In genomic region chr7:80172387-80172786, GRCh38 we compare ENCODE assay signal across 22 cellular contexts. TPM values are rescaled to one million over a fixed set of nuclear protein-coding genes. Genes with fewer than 3 reads are reported as not detected.
A peak's percentile ranks its signal among the peaks of the same experiment; 100 is the strongest.
DNase-seq lines count a peak whose midpoint lies in the region; ATAC-seq and TF ChIP-seq lines count a peak whose summit lies in the region.
"Had no signal": no experiment of that assay in that cellular context is flagged by ENCODE, and none has a peak within 500 bp of the region (broad histone marks: within the 10 kb centered on the region; RNA-seq: fewer than 3 reads in every experiment).

No MANE protein-coding gene starts in this region.

- no peak overlapping the region for H3K4me3 Mint-ChIP-seq in activated CD4-positive, alpha-beta T cell treated with anti-CD3 and anti-CD28 coated beads, Interleukin-2, amount 10 ng/mL, durations not matched to agents 24 days and 14 days
- peak overlapping the region; percentile 67 for H3K4me3 Mint-ChIP-seq in activated naive CD8-positive, alpha-beta T cell
- H3K4me3 Mint-ChIP-seq in activated naive CD8-positive, alpha-beta T cell treated with anti-CD3 and anti-CD28 coated beads, Interleukin-2, amount 50 U/mL, for 24 hours: no peak overlapping the region
- no peak overlapping the region for H3K4me3 Mint-ChIP-seq in endothelial cell (ENCODE audit: unreplicated experiment)
- H3K4me3 Mint-ChIP-seq in activated T-helper 1 cell treated with anti-CD3 and anti-CD28 coated beads, Interleukin-12 subunit alpha, Interleukin-12 subunit beta, Interleukin-2, Interleukin-4 antibody, amounts not matched to agents 30 ng/mL and 10 ng/mL and 1 ng/mL, durations not matched to agents 14 hours and 24 hours and 36 hours: no peak overlapping the region
- H3K4me3 Mint-ChIP-seq: B cell had no signal

- H3K9me3 Mint-ChIP-seq in activated CD4-positive, alpha-beta T cell treated with anti-CD3 and anti-CD28 coated beads, Interleukin-2, amount 10 ng/mL, durations not matched to agents 24 days and 14 days: peaks cover 23% of the 10 kb centered on the region
- H3K9me3 Mint-ChIP-seq in activated naive CD8-positive, alpha-beta T cell (ENCODE audit: low read depth): peaks cover 18% of the 10 kb centered on the region
- peaks cover 34% of the 10 kb centered on the region for H3K9me3 Mint-ChIP-seq in activated naive CD8-positive, alpha-beta T cell treated with anti-CD3 and anti-CD28 coated beads, Interleukin-2, amount 50 U/mL, for 24 hours
- no peaks in the 10 kb centered on the region for H3K9me3 Mint-ChIP-seq in endothelial cell (ENCODE audit: unreplicated experiment)
- H3K9me3 Mint-ChIP-seq in activated T-helper 1 cell treated with anti-CD3 and anti-CD28 coated beads, Interleukin-12 subunit alpha, Interleukin-12 subunit beta, Interleukin-2, Interleukin-4 antibody, amounts not matched to agents 30 ng/mL and 10 ng/mL and 1 ng/mL, durations not matched to agents 14 hours and 24 hours and 36 hours: peaks cover 39% of the 10 kb centered on the region

- H3K36me3 Mint-ChIP-seq in activated CD4-positive, alpha-beta T cell treated with anti-CD3 and anti-CD28 coated beads, Interleukin-2, amount 10 ng/mL, durations not matched to agents 24 days and 14 days (ENCODE audit: low read depth): peaks cover 4% of the 10 kb centered on the region
- H3K36me3 Mint-ChIP-seq in activated naive CD8-positive, alpha-beta T cell: peaks cover 18% of the 10 kb centered on the region
- peaks cover 20% of the 10 kb centered on the region for H3K36me3 Mint-ChIP-seq in activated naive CD8-positive, alpha-beta T cell treated with anti-CD3 and anti-CD28 coated beads, Interleukin-2, amount 50 U/mL, for 24 hours (ENCODE audit: low read depth)
- peaks cover under 1% of the 10 kb centered on the region for H3K36me3 Mint-ChIP-seq in endothelial cell (ENCODE audit: low read depth, unreplicated experiment)
- H3K36me3 Mint-ChIP-seq in activated T-helper 1 cell treated with anti-CD3 and anti-CD28 coated beads, Interleukin-12 subunit alpha, Interleukin-12 subunit beta, Interleukin-2, Interleukin-4 antibody, amounts not matched to agents 30 ng/mL and 10 ng/mL and 1 ng/mL, durations not matched to agents 14 hours and 24 hours and 36 hours (ENCODE audit: low read depth): peaks cover 3% of the 10 kb centered on the region

- H3K27ac Mint-ChIP-seq in activated CD4-positive, alpha-beta T cell treated with anti-CD3 and anti-CD28 coated beads, Interleukin-2, amount 10 ng/mL, durations not matched to agents 24 days and 14 days: peak overlapping the region; percentile 17
- H3K27ac Mint-ChIP-seq in activated naive CD8-positive, alpha-beta T cell: peak overlapping the region; percentile 76
- no peak overlapping the region for H3K27ac Mint-ChIP-seq in activated naive CD8-positive, alpha-beta T cell treated with anti-CD3 and anti-CD28 coated beads, Interleukin-2, amount 50 U/mL, for 24 hours
- H3K27ac Mint-ChIP-seq in endothelial cell (ENCODE audit: unreplicated experiment): peak overlapping the region; percentile 57
- H3K27ac Mint-ChIP-seq in activated T-helper 1 cell treated with anti-CD3 and anti-CD28 coated beads, Interleukin-12 subunit alpha, Interleukin-12 subunit beta, Interleukin-2, Interleukin-4 antibody, amounts not matched to agents 30 ng/mL and 10 ng/mL and 1 ng/mL, durations not matched to agents 14 hours and 24 hours and 36 hours: no peak overlapping the region
- H3K27ac Mint-ChIP-seq: B cell had no signal

- no peak for DNase-seq in activated CD4-positive, alpha-beta T cell treated with anti-CD3 and anti-CD28 coated beads, Interleukin-2, amount 10 ng/mL, durations not matched to agents 24 days and 14 days
- DNase-seq in activated CD4-positive, alpha-beta T cell treated with anti-CD3 and anti-CD28 coated beads, Interleukin-2, amount 50 U/mL, for 48 hours: no peak
- no peak for DNase-seq in activated naive CD8-positive, alpha-beta T cell treated with anti-CD3 and anti-CD28 coated beads, Interleukin-2, amount 50 U/mL, for 24 hours
- DNase-seq in endothelial cell (ENCODE audit: low spot score) (no peak), COLO668 (lab: John Stamatoyannopoulos, UW; ENCODE audit: unreplicated experiment) (no peak)
- DNase-seq in effector CD8-positive, alpha-beta T cell (lab: John Stamatoyannopoulos, UW): no peak
- DNase-seq in activated T-helper 1 cell treated with anti-CD3 and anti-CD28 coated beads, Interleukin-12 subunit alpha, Interleukin-12 subunit beta, Interleukin-2, Interleukin-4 antibody, amounts not matched to agents 30 ng/mL and 10 ng/mL and 1 ng/mL, durations not matched to agents 14 hours and 24 hours and 36 hours (ENCODE audit: low spot score): no peak
- DNase-seq: 8988T, Calu3, DMS53, EL, GM23248, NCI-H1105, NCI-H2081, NCI-H2171 treated with DMSO at 0.1 percent for 48 hours, NCI-H446, NCI-H526 treated with DMSO at 0.1 percent for 48 hours, Peyer's patch had no signal

- ATAC-seq in activated naive CD8-positive, alpha-beta T cell treated with anti-CD3 and anti-CD28 coated beads, Interleukin-2, amount 50 U/mL, for 24 hours: no peak
- ATAC-seq: GM12878, HCT116 had no signal

- H3K27me3 Mint-ChIP-seq in activated CD4-positive, alpha-beta T cell treated with anti-CD3 and anti-CD28 coated beads, Interleukin-2, amount 10 ng/mL, durations not matched to agents 24 days and 14 days: no peaks in the 10 kb centered on the region
- H3K27me3 Mint-ChIP-seq in activated naive CD8-positive, alpha-beta T cell: no peaks in the 10 kb centered on the region
- H3K27me3 Mint-ChIP-seq in activated naive CD8-positive, alpha-beta T cell treated with anti-CD3 and anti-CD28 coated beads, Interleukin-2, amount 50 U/mL, for 24 hours: no peaks in the 10 kb centered on the region
- no peaks in the 10 kb centered on the region for H3K27me3 Mint-ChIP-seq in endothelial cell (ENCODE audit: unreplicated experiment)
- no peaks in the 10 kb centered on the region for H3K27me3 Mint-ChIP-seq in activated T-helper 1 cell treated with anti-CD3 and anti-CD28 coated beads, Interleukin-12 subunit alpha, Interleukin-12 subunit beta, Interleukin-2, Interleukin-4 antibody, amounts not matched to agents 30 ng/mL and 10 ng/mL and 1 ng/mL, durations not matched to agents 14 hours and 24 hours and 36 hours (ENCODE audit: insufficient read depth)
- H3K27me3 Mint-ChIP-seq: B cell had no signal

- intact Hi-C loops in activated CD4-positive, alpha-beta T cell treated with anti-CD3 and anti-CD28 coated beads, Interleukin-2, amount 10 ng/mL, durations not matched to agents 24 days and 14 days (cut with micrococcal nuclease): loop anchor here (1.0 kb wide), 1 partner anchor 45 kb away; no protein-coding TSS in a partner anchor
- intact Hi-C loops in activated T-helper 1 cell treated with anti-CD3 and anti-CD28 coated beads, Interleukin-12 subunit alpha, Interleukin-12 subunit beta, Interleukin-2, Interleukin-4 antibody, amounts not matched to agents 30 ng/mL and 10 ng/mL and 1 ng/mL, durations not matched to agents 14 hours and 24 hours and 36 hours (cut with micrococcal nuclease): loop anchor here (1.0 kb wide), 1 partner anchor 21 kb away; no protein-coding TSS in a partner anchor

- TF ChIP-seq CTCF in endothelial cell (IDR thresholded peaks at IDR 0.05; ENCODE audit: unreplicated experiment): no peak

- peaks cover 17% of the 10 kb centered on the region for H3K4me1 Mint-ChIP-seq in activated CD4-positive, alpha-beta T cell treated with anti-CD3 and anti-CD28 coated beads, Interleukin-2, amount 10 ng/mL, durations not matched to agents 24 days and 14 days
- peaks cover 24% of the 10 kb centered on the region for H3K4me1 Mint-ChIP-seq in activated naive CD8-positive, alpha-beta T cell (ENCODE audit: low read depth)
- peaks cover 37% of the 10 kb centered on the region for H3K4me1 Mint-ChIP-seq in activated naive CD8-positive, alpha-beta T cell treated with anti-CD3 and anti-CD28 coated beads, Interleukin-2, amount 50 U/mL, for 24 hours
- peaks cover 36% of the 10 kb centered on the region for H3K4me1 Mint-ChIP-seq in endothelial cell (ENCODE audit: unreplicated experiment)
- peaks cover 16% of the 10 kb centered on the region for H3K4me1 Mint-ChIP-seq in activated T-helper 1 cell treated with anti-CD3 and anti-CD28 coated beads, Interleukin-12 subunit alpha, Interleukin-12 subunit beta, Interleukin-2, Interleukin-4 antibody, amounts not matched to agents 30 ng/mL and 10 ng/mL and 1 ng/mL, durations not matched to agents 14 hours and 24 hours and 36 hours (ENCODE audit: low read depth)
- H3K4me1 Mint-ChIP-seq: B cell had no signal

RNA-seq across cellular contexts. Expression of gene GNAI1, which starts 37.8 kb away (rescaled TPM):
- 5.7 and 6.8 TPM in 2 replicates for total RNA-seq in activated CD4-positive, alpha-beta T cell treated with anti-CD3 and anti-CD28 coated beads, Interleukin-2, amount 10 ng/mL, durations not matched to agents 24 days and 14 days
- total RNA-seq in endothelial cell (ENCODE audit: unreplicated experiment): 132 TPM
- total RNA-seq in activated T-helper 1 cell treated with anti-CD3 and anti-CD28 coated beads, Interleukin-12 subunit alpha, Interleukin-12 subunit beta, Interleukin-2, Interleukin-4 antibody, amounts not matched to agents 30 ng/mL and 10 ng/mL and 1 ng/mL, durations not matched to agents 14 hours and 24 hours and 36 hours: 5.3 and 6.0 TPM in 2 replicates
- total RNA-seq: B cell, GM12878 had no signal

Comparison
In these comparisons a context has a peak if more than half of its experiments do, and no peak if none do; other contexts are left out.
1. H3K27ac Mint-ChIP-seq: peak in activated CD4-positive, alpha-beta T cell treated with anti-CD3 and anti-CD28 coated beads, Interleukin-2, amount 10 ng/mL, durations not matched to agents 24 days and 14 days (single experiment), activated naive CD8-positive, alpha-beta T cell (single experiment) and endothelial cell (single experiment); none in activated naive CD8-positive, alpha-beta T cell treated with anti-CD3 and anti-CD28 coated beads, Interleukin-2, amount 50 U/mL, for 24 hours (single experiment) and activated T-helper 1 cell treated with anti-CD3 and anti-CD28 coated beads, Interleukin-12 subunit alpha, Interleukin-12 subunit beta, Interleukin-2, Interleukin-4 antibody, amounts not matched to agents 30 ng/mL and 10 ng/mL and 1 ng/mL, durations not matched to agents 14 hours and 24 hours and 36 hours (single experiment).
2. RNA of gene GNAI1, which starts 37.8 kb away (total RNA-seq): 132 TPM in endothelial cell (single experiment); 5.3 to 6.0 TPM in activated T-helper 1 cell treated with anti-CD3 and anti-CD28 coated beads, Interleukin-12 subunit alpha, Interleukin-12 subunit beta, Interleukin-2, Interleukin-4 antibody, amounts not matched to agents 30 ng/mL and 10 ng/mL and 1 ng/mL, durations not matched to agents 14 hours and 24 hours and 36 hours and 5.7 to 6.8 TPM in activated CD4-positive, alpha-beta T cell treated with anti-CD3 and anti-CD28 coated beads, Interleukin-2, amount 10 ng/mL, durations not matched to agents 24 days and 14 days; every median in the first group is over 10 times any median in the second.